8 cellular contexts compared by ENCODE assay signal in genomic region chr2:109331864-109332848, GRCh38.
DNase-seq lines count a peak whose midpoint lies in the region; TF ChIP-seq lines count a peak whose summit lies in the region.

No MANE protein-coding gene starts in this region.

- H3K9ac ChIP-seq in skeletal muscle satellite cell (ENCODE audit: low read depth, low read length): peak overlapping the region; percentile 81

- TF ChIP-seq CTCF in HEK293 (tag by site-specific recombination; IDR thresholded peaks at IDR 0.05) (no peak), WERI-Rb-1 (IDR thresholded peaks at IDR 0.05; ENCODE audit: low read depth, low read length) (no peak), GM13976 (IDR thresholded peaks at IDR 0.05; ENCODE audit: borderline replicate concordance, control extremely low read depth, extremely low read depth, insufficient read depth, missing control alignments) (no peak)

- CTCF ChIA-PET in HEK293 (lab: Yijun Ruan, JAX): interaction anchor here (0.8 to 1.7 kb wide), 2 partner anchors 28 to 91 kb away, joined by 3 to 4 read pairs; no protein-coding TSS in a partner anchor

- peak overlapping the region; percentile 69 for H3K4me2 ChIP-seq in skeletal muscle satellite cell (ENCODE audit: low read length)

- H3K27ac ChIP-seq in HEK293 (ENCODE audit: extremely low read depth, low read depth, low read length): no peak overlapping the region
- no peak overlapping the region for H3K27ac ChIP-seq in WERI-Rb-1

- H3K36me3 ChIP-seq in HEK293 (ENCODE audit: control insufficient read depth in 2 of 2, insufficient read depth in 1 of 2, low read length in 2 of 2) (no peaks in the 10 kb centered on the region), skeletal muscle satellite cell (ENCODE audit: insufficient read depth, low read length) (peaks cover 3% of the 10 kb centered on the region), WERI-Rb-1 (no peaks in the 10 kb centered on the region)

- in situ Hi-C loops in GM13976 (cut with MboI; ENCODE audit: low sequenced_read_pairs, unreplicated experiment): no loop called here

- POLR2A ChIA-PET in HEK293 (lab: Yijun Ruan, JAX): interaction anchor here (0.7 kb wide), 1 partner anchor 33 kb away, joined by 3 read pairs; no protein-coding TSS in a partner anchor

- H3K9me3 ChIP-seq in HEK293 (ENCODE audit: control insufficient read depth, insufficient read depth, low read depth, low read length) (no peaks in the 10 kb centered on the region; the same call in 1 of the 2 replicates), skeletal muscle satellite cell (replicated peaks; ENCODE audit: low read length) (no peaks in the 10 kb centered on the region), WERI-Rb-1 (ENCODE audit: severe bottlenecking) (no peaks in the 10 kb centered on the region)

- peaks cover 16% of the 10 kb centered on the region for H3K4me1 ChIP-seq in HEK293 (ENCODE audit: control insufficient read depth, insufficient read depth, low read length)
- peaks cover 94% of the 10 kb centered on the region for H3K4me1 ChIP-seq in skeletal muscle satellite cell (ENCODE audit: control insufficient read depth, insufficient read depth, low read length)

- H3K27me3 ChIP-seq in skeletal muscle satellite cell (ENCODE audit: control insufficient read depth, insufficient read depth, low read length) (no peaks in the 10 kb centered on the region), WERI-Rb-1 (ENCODE audit: insufficient read depth, low read depth, severe bottlenecking) (no peaks in the 10 kb centered on the region)

- H3K4me3 ChIP-seq in HEK293 (ENCODE audit: low read depth, low read length) (no peak overlapping the region; the same call in 1 of the 2 replicates), skeletal muscle satellite cell (ENCODE audit: low read length) (peak overlapping the region; percentile 52), WERI-Rb-1 (ENCODE audit: low read depth, low read length) (no peak overlapping the region)

- DNase-seq in DMS53 treated with DMSO at 0.1 percent for 48 hours (lab: John Stamatoyannopoulos, UW; ENCODE audit: unreplicated experiment) (peak; percentile 96), NCI-H345 treated with DMSO at 0.1 percent for 48 hours (lab: John Stamatoyannopoulos, UW; ENCODE audit: unreplicated experiment) (peak; percentile 9), amygdala (lab: John Stamatoyannopoulos, UW) (peak in 41 of 56 donors; percentile 17 to 83 (median 55)), hippocampal formation (lab: John Stamatoyannopoulos, UW) (peak; percentile 29 to 40), WERI-Rb-1 (no peak), GM13976 (ENCODE audit: low spot score) (no peak)

TF ChIP-seq in HEK293, 187 proteins besides CTCF, POLR2A, EP300 and RAD21 (continues in another document):
- TF ChIP-seq SCRT2 (tag by site-specific recombination; IDR thresholded peaks at IDR 0.05) (0 out of 2 replicates have a peak, but pooled peaks have one; percentile 9), ZNF610 (tag by site-specific recombination; IDR thresholded peaks at IDR 0.05; ENCODE audit: borderline replicate concordance) (no peak), ZEB2 (tag by site-specific recombination; IDR thresholded peaks at IDR 0.05) (0 out of 2 replicates have a peak, but pooled peaks have one; percentile 36), ELK4 (IDR thresholded peaks at IDR 0.05; ENCODE audit: borderline replicate concordance, low read depth, low read length) (no peak), ZNF704 (tag by site-specific recombination; IDR thresholded peaks at IDR 0.05) (no peak), ZNF596 (tag by site-specific recombination; IDR thresholded peaks at IDR 0.05) (no peak), ZNF530 (tag by site-specific recombination; IDR thresholded peaks at IDR 0.05; ENCODE audit: low read depth) (no peak), ZNF362 (tag by site-specific recombination; IDR thresholded peaks at IDR 0.05) (no peak), KLF7 (tag by site-specific recombination; IDR thresholded peaks at IDR 0.05; ENCODE audit: borderline replicate concordance) (no peak), ZBTB17 (tag by site-specific recombination; IDR thresholded peaks at IDR 0.05) (peak; percentile 64), GLIS1 (tag by site-specific recombination; IDR thresholded peaks at IDR 0.05) (peak; percentile 34; the same call in 1 of the 2 replicates), RBAK (tag by site-specific recombination; IDR thresholded peaks at IDR 0.05) (no peak), ZNF202 (tag by site-specific recombination; IDR thresholded peaks at IDR 0.05; ENCODE audit: borderline replicate concordance) (no peak), GLI2 (tag by site-specific recombination; IDR thresholded peaks at IDR 0.05; ENCODE audit: borderline replicate concordance, low read depth) (no peak), ZNF280D (tag by site-specific recombination; IDR thresholded peaks at IDR 0.05) (no peak), ZNF366 (tag by site-specific recombination; conservative IDR thresholded peaks at IDR 0.05) (peak; percentile 58), ZNF114 (tag by site-specific recombination; IDR thresholded peaks at IDR 0.05) (no peak), OSR2 (tag by site-specific recombination; IDR thresholded peaks at IDR 0.05) (peak; percentile 28; the same call in 1 of the 2 replicates), ZNF660 (tag by site-specific recombination; IDR thresholded peaks at IDR 0.05) (peak; percentile 65), ZNF146 (tag by site-specific recombination; IDR thresholded peaks at IDR 0.05) (no peak), BCL11B (tag by site-specific recombination; IDR thresholded peaks at IDR 0.05; ENCODE audit: low read depth) (no peak), EGR2 (tag by site-specific recombination; IDR thresholded peaks at IDR 0.05; ENCODE audit: low read depth) (peak; percentile 90), SP7 (tag by site-specific recombination; IDR thresholded peaks at IDR 0.05) (peak; percentile 60; the same call in 1 of the 2 replicates), ZFP37 (tag by site-specific recombination; IDR thresholded peaks at IDR 0.05) (peak; percentile 22; the same call in 1 of the 2 replicates), ZFHX2 (tag by site-specific recombination; conservative IDR thresholded peaks at IDR 0.05) (peak; percentile 94), ZNF792 (tag by site-specific recombination; IDR thresholded peaks at IDR 0.05) (no peak), ZNF600 (tag by site-specific recombination; IDR thresholded peaks at IDR 0.05) (peak; percentile 91), IKZF3 (tag by site-specific recombination; IDR thresholded peaks at IDR 0.05) (0 out of 2 replicates have a peak, but pooled peaks have one; percentile 55), ZNF19 (tag by site-specific recombination; IDR thresholded peaks at IDR 0.05; ENCODE audit: low read depth) (no peak), ZIC2 (tag by site-specific recombination; IDR thresholded peaks at IDR 0.05) (peak; percentile 68)

Comparison
In these comparisons a context has a peak if more than half of its experiments do, and no peak if none do; other contexts are left out.
1. DNase-seq: peak in DMS53 treated with DMSO at 0.1 percent for 48 hours (single experiment), NCI-H345 treated with DMSO at 0.1 percent for 48 hours (single experiment), amygdala (41 of 56) and hippocampal formation (2 of 2); none in WERI-Rb-1 (single experiment) and GM13976 (single experiment).